ENCODE assay signal across 7 cellular contexts in the genomic region with DNA sequence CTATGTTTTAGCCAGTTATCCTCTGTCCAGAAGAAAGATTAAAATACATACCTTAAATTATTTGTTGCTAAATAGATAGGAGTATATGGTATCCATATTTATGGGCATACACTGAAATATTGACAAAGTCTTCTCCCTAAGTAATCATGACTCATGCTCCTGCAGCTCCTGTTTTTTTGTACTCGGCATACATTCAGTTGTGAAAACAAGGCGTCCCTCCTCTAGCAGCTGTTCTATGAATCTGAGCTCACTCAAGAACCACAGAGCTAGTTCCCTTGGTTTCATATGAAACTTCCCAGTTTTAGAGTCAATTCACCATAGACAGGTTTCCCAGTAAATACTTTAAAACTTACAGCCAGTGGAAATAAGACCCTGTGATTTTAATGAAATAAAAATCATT.
A peak's percentile ranks its signal among the peaks of the same experiment; 100 is the strongest.
DNase-seq lines count a peak whose midpoint lies in the region; ATAC-seq, FAIRE-seq and TF ChIP-seq lines count a peak whose summit lies in the region.
"Not testable (repeated sequence)": the region's sequence is repeated elsewhere in the genome, so short reads cannot be mapped to it uniquely, and the experiment has no call there.

No MANE protein-coding gene starts in this region.

- not testable (repeated sequence) for TF ChIP-seq EP300 in GM12878 (IDR thresholded peaks at IDR 0.05; ENCODE audit: borderline replicate concordance in 1 of 2, control insufficient read depth in 1 of 2, low read depth in 2 of 2, low read length in 2 of 2); H1 (IDR thresholded peaks at IDR 0.05; ENCODE audit: borderline replicate concordance in 1 of 2, low read depth in 2 of 2, low read length in 2 of 2)

- FAIRE-seq in D721Med (lab: Jason Lieb, UNC) (peak; percentile 100), GM12878 (lab: Jason Lieb, UNC) (peak; percentile 54), H1 (lab: Jason Lieb, UNC) (peak; percentile 79), frontal cortex (lab: Jason Lieb, UNC) (peak; percentile 80), small intestine (lab: Jason Lieb, UNC) (peak; percentile 78)

- not testable (repeated sequence) for H2AFZ ChIP-seq in KMS-11 (ENCODE audit: low read depth); PC-3 (ENCODE audit: low read length); GM12878 (ENCODE audit: control insufficient read depth, low read depth, low read length); H1 (ENCODE audit: low read length)

- not testable (repeated sequence) for BruUV-seq in PC-3 (replicated peaks; lab: Mats Ljungman, UMichigan); GM12878 (replicated peaks; lab: Mats Ljungman, UMichigan)

- not testable (repeated sequence) for H3K18ac ChIP-seq in H1 (ENCODE audit: extremely low read depth, low read length)

- H3K23me2 ChIP-seq in H1 (ENCODE audit: low read depth, low read length) = not testable (repeated sequence)

- not testable (repeated sequence) for TF ChIP-seq POLR2A in GM12878 (IDR thresholded peaks at IDR 0.05; ENCODE audit: low read depth, low read length); H1 (IDR thresholded peaks at IDR 0.05; ENCODE audit: control extremely low read depth in 1 of 2, low read depth in 2 of 2, low read length in 2 of 2)

- POLR2A ChIA-PET in PC-3 (lab: Charles Lee; ENCODE audit: unreplicated experiment); GM12878 (lab: Charles Lee); H1 (lab: Charles Lee; ENCODE audit: partially characterized antibody): not testable (repeated sequence)

- not testable (repeated sequence) for H3K27me3 ChIP-seq in KMS-11 (ENCODE audit: insufficient read depth, low read depth); PC-3 (ENCODE audit: low read length); GM12878 (replicated peaks in 1 of 2; ENCODE audit: control insufficient read depth in 2 of 2, insufficient read depth in 2 of 2, low read length in 1 of 2); H1 (replicated peaks in 1 of 4; ENCODE audit: control insufficient read depth in 3 of 4, extremely low read depth in 1 of 4, insufficient read depth in 3 of 4, low read length in 3 of 4); small intestine (ENCODE audit: control insufficient read depth in 2 of 2, insufficient read depth in 2 of 2, low read length in 2 of 2)

- intact Hi-C loops in PC-3 (cut with micrococcal nuclease); GM12878 (cut with micrococcal nuclease; ENCODE audit: unreplicated experiment): not testable (repeated sequence)

- TF ChIP-seq RAD21 in GM12878 (IDR thresholded peaks at IDR 0.05; ENCODE audit: insufficient read depth, low read depth, low read length); H1 (IDR thresholded peaks at IDR 0.05 in 1 of 2, conservative IDR thresholded peaks at IDR 0.05 in 1 of 2; ENCODE audit: low read depth in 2 of 2, low read length in 2 of 2): not testable (repeated sequence)

- not testable (repeated sequence) for H3K56ac ChIP-seq in H1 (replicated peaks; ENCODE audit: insufficient read length, low read depth, low read length)

- H3K23ac ChIP-seq in H1 (ENCODE audit: insufficient read length) = not testable (repeated sequence)

- not testable (repeated sequence) for H2AK5ac ChIP-seq in H1 (ENCODE audit: low read depth, low read length)

- DNase-seq in D721Med (ENCODE audit: insufficient read length, low spot score); PC-3; GM12878 (ENCODE audit: low read depth, low spot score); H1 (ENCODE audit: low read depth in 1 of 2, low spot score in 2 of 2); frontal cortex (ENCODE audit: low spot score in 2 of 2); small intestine: not testable (repeated sequence)

- CTCF ChIA-PET in PC-3 (lab: Charles Lee); GM12878 (lab: Yijun Ruan, JAX): not testable (repeated sequence)
- CTCF ChIA-PET in H1 (lab: Charles Lee; ENCODE audit: partially characterized antibody) = interaction anchor here (1.2 kb wide), 1 partner anchor 15 kb away, joined by 3 read pairs; no protein-coding TSS in a partner anchor

- H3K9me3 ChIP-seq in PC-3 (ENCODE audit: low read length); GM12878 (replicated peaks; ENCODE audit: control insufficient read depth, insufficient read depth, low read length); H1 (ENCODE audit: insufficient read depth in 2 of 2, low read depth in 1 of 2, low read length in 1 of 2); small intestine (ENCODE audit: control insufficient read depth, low read depth): not testable (repeated sequence)

- not testable (repeated sequence) for H2BK12ac ChIP-seq in H1 (ENCODE audit: low read depth, low read length)

- H4K20me1 ChIP-seq in KMS-11 (ENCODE audit: insufficient read depth); PC-3 (ENCODE audit: low read length); GM12878 (ENCODE audit: control insufficient read depth, insufficient read depth); H1 (replicated peaks in 1 of 2; ENCODE audit: control insufficient read depth in 1 of 2, insufficient read depth in 2 of 2, low read length in 2 of 2): not testable (repeated sequence)

- H3K79me1 ChIP-seq in H1 (ENCODE audit: low read depth, low read length) = not testable (repeated sequence)

- no CpG with 5 or more reads among the region's 2 CpGs for WGBS in GM12878 (ENCODE audit: insufficient coverage, insufficient replicate concordance, low lambda C conversion rate, missing lambda C conversion rate)
- no CpG with 5 or more reads among the region's 2 CpGs for WGBS in H1 (ENCODE audit: extremely low coverage in 1 of 2, insufficient coverage in 1 of 2, insufficient read length in 1 of 2, insufficient replicate concordance in 2 of 2, low coverage in 1 of 2, low lambda C conversion rate in 2 of 2, missing lambda C conversion rate in 1 of 2), 2 experiments
- WGBS in small intestine, 3 donors = no CpG with 5 or more reads among the region's 2 CpGs

- H3K9me2 ChIP-seq in PC-3 (replicated peaks; ENCODE audit: low read length) = not testable (repeated sequence)

- not testable (repeated sequence) for TF ChIP-seq CTCF in D721Med (IDR thresholded peaks at IDR 0.05; ENCODE audit: insufficient read depth, missing control alignments); KMS-11 (conservative IDR thresholded peaks at IDR 0.05; ENCODE audit: low read depth, low read length); PC-3 (conservative IDR thresholded peaks at IDR 0.05; ENCODE audit: low read depth, low read length); GM12878 (IDR thresholded peaks at IDR 0.05 in 2 of 3, conservative IDR thresholded peaks at IDR 0.05 in 1 of 3; ENCODE audit: control insufficient read depth in 2 of 3, extremely low read depth in 1 of 3, insufficient read depth in 1 of 3, low read depth in 3 of 3, low read length in 3 of 3); H1 (IDR thresholded peaks at IDR 0.05; ENCODE audit: control extremely low read depth in 1 of 3, insufficient read depth in 1 of 3, low read depth in 1 of 3, low read length in 3 of 3)

- in situ Hi-C loops in GM12878 (cut with MboI) = not testable (repeated sequence)

- H3K14ac ChIP-seq in H1 (ENCODE audit: insufficient read length) = not testable (repeated sequence)

- not testable (repeated sequence) for H2BK15ac ChIP-seq in H1 (ENCODE audit: low read length)

- not testable (repeated sequence) for H2BK120ac ChIP-seq in H1 (replicated peaks; ENCODE audit: low read depth, low read length)

- not testable (repeated sequence) for H3K79me2 ChIP-seq in KMS-11 (ENCODE audit: insufficient read depth, low read depth); PC-3 (ENCODE audit: low read length); GM12878 (ENCODE audit: control insufficient read depth, insufficient read depth, low read length); H1 (ENCODE audit: control insufficient read depth in 1 of 2, insufficient read depth in 2 of 2, low read length in 2 of 2)

- not testable (repeated sequence) for H4K8ac ChIP-seq in H1 (ENCODE audit: extremely low read depth, insufficient read depth, low read length)

- not testable (repeated sequence) for H2BK5ac ChIP-seq in H1 (ENCODE audit: low read depth, low read length)

- peaks cover 40% of the 10 kb centered on the region for H3K4me1 ChIP-seq in KMS-11 (ENCODE audit: low read depth, poor library complexity, severe bottlenecking)
- H3K4me1 ChIP-seq in PC-3 (ENCODE audit: insufficient read depth, low read length); GM12878 (ENCODE audit: control insufficient read depth, insufficient read depth, low read length); H1 (replicated peaks in 1 of 4; ENCODE audit: control insufficient read depth in 3 of 4, insufficient read depth in 4 of 4, low read length in 3 of 4); small intestine (ENCODE audit: control insufficient read depth in 2 of 2, insufficient read depth in 1 of 2, low read depth in 1 of 2, low read length in 1 of 2): not testable (repeated sequence)

- not testable (repeated sequence) for H4K91ac ChIP-seq in H1 (replicated peaks; ENCODE audit: insufficient read length, low read length)

- H3K4me2 ChIP-seq in KMS-11 = peak overlapping the region; percentile 6; the same call in 1 of the 2 replicates
- H3K4me2 ChIP-seq in PC-3 (ENCODE audit: low read length); GM12878 (ENCODE audit: control insufficient read depth, insufficient read depth); H1 (ENCODE audit: insufficient read depth in 1 of 2, low read depth in 2 of 2, low read length in 2 of 2): not testable (repeated sequence)

- not testable (repeated sequence) for H3K36me3 ChIP-seq in KMS-11 (ENCODE audit: insufficient read depth); PC-3 (ENCODE audit: low read depth, low read length); GM12878 (ENCODE audit: control insufficient read depth in 2 of 2, insufficient read depth in 2 of 2, low read length in 1 of 2); H1 (ENCODE audit: control insufficient read depth in 2 of 4, insufficient read depth in 4 of 4, low read length in 3 of 4); small intestine (ENCODE audit: control insufficient read depth in 2 of 2, insufficient read depth in 2 of 2, low read length in 2 of 2)

- H3F3A ChIP-seq in PC-3 (ENCODE audit: low read length, unreplicated experiment) = not testable (repeated sequence)

- H2BK20ac ChIP-seq in H1 (ENCODE audit: low read length) = not testable (repeated sequence)

- SMC1A ChIA-PET in GM12878 (lab: Charles Lee; ENCODE audit: uncharacterized antibody, unreplicated experiment) = not testable (repeated sequence)

- not testable (repeated sequence) for H4K5ac ChIP-seq in H1 (ENCODE audit: insufficient read length, low read depth, low read length)

- not testable (repeated sequence) for H3K4me3 ChIP-seq in KMS-11 (IDR thresholded peaks at IDR 0.05; ENCODE audit: insufficient read depth, low read depth, low read length); PC-3 (ENCODE audit: low read length); GM12878; H1 (ENCODE audit: extremely low read depth in 1 of 4, insufficient read depth in 2 of 4, low read depth in 3 of 4, low read length in 4 of 4); small intestine (ENCODE audit: low read depth in 1 of 2, low read length in 2 of 2)

- RAD21 ChIA-PET in GM12878 (lab: Charles Lee; ENCODE audit: unreplicated experiment) = not testable (repeated sequence)

- H3K4ac ChIP-seq in H1 (replicated peaks; ENCODE audit: insufficient read length, low read depth, low read length) = not testable (repeated sequence)

- peak; percentile 88 for ATAC-seq in PC-3
- not testable (repeated sequence) for ATAC-seq in GM12878

- not testable (repeated sequence) for H3K27ac ChIP-seq in KMS-11; PC-3 (ENCODE audit: low read length); GM12878 (ENCODE audit: control insufficient read depth, insufficient read depth); H1 (ENCODE audit: low read depth, low read length); small intestine (ENCODE audit: low read depth in 1 of 2, low read length in 1 of 2)

- not testable (repeated sequence) for H3K9ac ChIP-seq in KMS-11; PC-3 (ENCODE audit: low read length); GM12878 (ENCODE audit: control insufficient read depth, insufficient read depth, low read length); H1 (replicated peaks in 1 of 4; ENCODE audit: extremely low read depth in 1 of 4, low read depth in 3 of 4, low read length in 3 of 4)
